In genomic region chr22:44567846-44568493, GRCh38 we compare ENCODE assay signal across 8 cellular contexts.
A peak's percentile ranks its signal among the peaks of the same experiment; 100 is the strongest.
DNase-seq lines count a peak whose midpoint lies in the region; ATAC-seq and TF ChIP-seq lines count a peak whose summit lies in the region.

No MANE protein-coding gene starts in this region.

- peak; percentile 75 for TF ChIP-seq CTCF in GM12864 (IDR thresholded peaks at IDR 0.05; ENCODE audit: low read depth, low read length, missing control alignments)

- ATAC-seq in HG03460 (IDR thresholded peaks at IDR 0.05; ENCODE audit: unreplicated experiment) (no peak), HG02981 (IDR thresholded peaks at IDR 0.05; ENCODE audit: unreplicated experiment) (no peak), HG02763 (IDR thresholded peaks at IDR 0.05; ENCODE audit: unreplicated experiment) (no peak)

- H3K4me3 ChIP-seq in GM12864 (ENCODE audit: low read depth, low read length) = no peak overlapping the region

- DNase-seq in GM12864 (ENCODE audit: low read depth) (no peak), NCI-H2196 (lab: John Stamatoyannopoulos, UW; ENCODE audit: unreplicated experiment) (peak; percentile 71), activated T-helper 1 cell treated with Interleukin-2 at 50 U/mL for 16 hours (ENCODE audit: low read depth) (peak; percentile 20), glomerular visceral epithelial cell (ENCODE audit: extremely low spot score) (peak; percentile 42)
- peak; percentile 63 for DNase-seq in stimulated activated CD4-positive, alpha-beta T cell treated with anti-CD3 and anti-CD28 coated beads, Interleukin-4, amount 100 ng/mL, for 24 hours
